ENCODE assay signal across 8 cellular contexts in the genomic region with DNA sequence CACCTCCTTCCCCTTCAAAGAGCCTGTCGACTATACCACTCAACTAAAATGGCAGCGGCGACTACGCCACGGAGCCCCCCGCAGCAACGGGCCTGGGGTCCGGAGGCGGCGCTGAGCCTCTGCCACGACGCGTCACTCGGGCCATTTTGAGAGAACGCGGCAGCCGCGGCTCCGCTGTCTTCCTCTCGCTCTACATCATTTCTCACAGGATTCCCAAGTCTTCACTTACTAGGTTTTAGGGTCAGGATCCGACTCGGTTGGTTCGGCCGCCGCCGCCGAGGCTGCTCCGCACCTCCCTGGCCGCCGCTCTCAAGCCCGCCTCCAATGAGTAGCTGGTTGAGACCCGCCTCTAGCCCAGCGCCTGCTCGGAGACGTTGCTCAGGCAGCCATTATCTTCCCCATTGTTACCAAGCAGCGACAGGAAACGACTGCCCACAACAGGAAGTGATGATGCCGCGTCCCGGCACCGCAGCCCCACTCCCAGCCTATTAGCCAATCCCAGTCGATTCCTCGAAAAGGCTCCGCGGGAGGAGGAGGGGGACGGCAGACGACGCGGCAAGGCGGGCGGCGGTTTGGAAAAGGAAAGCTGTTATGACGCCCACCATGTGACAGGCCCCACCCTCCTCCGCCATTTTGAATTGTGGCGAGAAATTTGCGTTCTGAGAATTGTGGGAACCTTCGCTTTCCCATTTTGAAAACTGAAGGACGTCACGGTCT. TPM values are rescaled to one million over a fixed set of nuclear protein-coding genes. Genes with fewer than 3 reads are reported as not detected.
DNase-seq lines count a peak whose midpoint lies in the region; ATAC-seq and TF ChIP-seq lines count a peak whose summit lies in the region.

A gene with protein sequence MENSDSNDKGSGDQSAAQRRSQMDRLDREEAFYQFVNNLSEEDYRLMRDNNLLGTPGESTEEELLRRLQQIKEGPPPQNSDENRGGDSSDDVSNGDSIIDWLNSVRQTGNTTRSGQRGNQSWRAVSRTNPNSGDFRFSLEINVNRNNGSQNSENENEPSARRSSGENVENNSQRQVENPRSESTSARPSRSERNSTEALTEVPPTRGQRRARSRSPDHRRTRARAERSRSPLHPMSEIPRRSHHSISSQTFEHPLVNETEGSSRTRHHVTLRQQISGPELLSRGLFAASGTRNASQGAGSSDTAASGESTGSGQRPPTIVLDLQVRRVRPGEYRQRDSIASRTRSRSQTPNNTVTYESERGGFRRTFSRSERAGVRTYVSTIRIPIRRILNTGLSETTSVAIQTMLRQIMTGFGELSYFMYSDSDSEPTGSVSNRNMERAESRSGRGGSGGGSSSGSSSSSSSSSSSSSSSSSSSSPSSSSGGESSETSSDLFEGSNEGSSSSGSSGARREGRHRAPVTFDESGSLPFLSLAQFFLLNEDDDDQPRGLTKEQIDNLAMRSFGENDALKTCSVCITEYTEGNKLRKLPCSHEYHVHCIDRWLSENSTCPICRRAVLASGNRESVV (minus strand): TSS at position 432 of the 717 bp plus-strand sequence. CDS start 18,647 bp downstream, outside the sequence.

- ATAC-seq in HG02870 (IDR thresholded peaks at IDR 0.05; ENCODE audit: unreplicated experiment) (peak; percentile 93), heart right ventricle (peak; percentile 98 to 100 (median 99)), upper lobe of left lung (ENCODE audit: low FRiP score in 2 of 2) (peak; percentile 98 to 99)

- 0% methylated on average over 53 to 59 of the region's 59 CpGs for WGBS in heart right ventricle, 2 donors
- 0 to 53% methylated on average over 5 to 58 of the region's 59 CpGs for WGBS in upper lobe of left lung, 2 donors

- TF ChIP-seq EP300 in upper lobe of left lung (IDR thresholded peaks at IDR 0.05): peak in 3 of 4 donors; percentile 61 to 86 (median 80)

- no peaks in the 10 kb centered on the region for H3K9me3 ChIP-seq in heart right ventricle
- no peaks in the 10 kb centered on the region for H3K9me3 ChIP-seq in upper lobe of left lung

- TF ChIP-seq POLR2A in upper lobe of left lung (IDR thresholded peaks at IDR 0.05): peak in 3 of 4 donors; percentile 46 to 87 (median 83)

- peak within 1 kb of the TSS; percentile 84 to 99 (median 97) for H3K27ac ChIP-seq in heart right ventricle
- peak within 1 kb of the TSS; percentile 93 to 99 (median 99) for H3K27ac ChIP-seq in upper lobe of left lung

- H3K27me3 ChIP-seq in heart right ventricle (no peaks in the 10 kb centered on the region), upper lobe of left lung (no peaks in the 10 kb centered on the region)

- peaks cover 0 to 19% (median 0%) of the 10 kb centered on the region in 9 donors for H3K36me3 ChIP-seq in heart right ventricle
- H3K36me3 ChIP-seq in upper lobe of left lung: no peaks in the 10 kb centered on the region

- TF ChIP-seq CTCF in GM13976 (IDR thresholded peaks at IDR 0.05; ENCODE audit: borderline replicate concordance, control extremely low read depth, extremely low read depth, insufficient read depth, missing control alignments): no peak
- TF ChIP-seq CTCF in heart right ventricle (IDR thresholded peaks at IDR 0.05): no peak
- no peak for TF ChIP-seq CTCF in upper lobe of left lung (IDR thresholded peaks at IDR 0.05)

- in situ Hi-C loops in GM13976 (cut with MboI; ENCODE audit: low sequenced_read_pairs, unreplicated experiment): no loop called here

- H3K4me3 ChIP-seq in heart right ventricle (peak within 1 kb of the TSS; percentile 57 to 96 (median 76)), upper lobe of left lung (peak within 1 kb of the TSS; percentile 56 to 70 (median 64))

- DNase-seq in GM13976 (ENCODE audit: low spot score) (peak; percentile 89), NCI-H146 treated with DMSO at 0.1 percent for 48 hours (lab: John Stamatoyannopoulos, UW; ENCODE audit: unreplicated experiment) (peak; percentile 91), amniotic epithelial cell (ENCODE audit: low read depth) (peak; percentile 94), heart right ventricle (peak; percentile 90 to 95), posterior cingulate gyrus (peak; percentile 86 to 98 (median 89)), upper lobe of left lung (peak; percentile 93 to 94)

- intact Hi-C loops in T-helper 1 cell treated with Interleukin-12 subunit alpha and Interleukin-12 subunit beta and Interleukin-4 antibody, amounts not matched to agents 30 ng/mL and 1 ng/mL, for 36 hours (cut with micrococcal nuclease): loop anchor here (1.0 to 5.0 kb wide), 8 partner anchors 64 to 1813 kb away; partner anchors contain the start of genes MAGEE1, NAP1L2, PBDC1 and UPRT
- intact Hi-C loops in heart right ventricle (cut with DNase I): no loop called here
- intact Hi-C loops in posterior cingulate gyrus (cut with DNase I): no loop called here

- peaks cover 0 to 16% (median 6%) of the 10 kb centered on the region in 9 donors for H3K4me1 ChIP-seq in heart right ventricle
- H3K4me1 ChIP-seq in upper lobe of left lung: peaks cover 0 to 4% (median 1%) of the 10 kb centered on the region in 4 donors

RNA-seq across cellular contexts. Expression of the gene that starts here (rescaled TPM):
- 26.5 and 28.0 TPM in 2 replicates for total RNA-seq in T-helper 1 cell treated with Interleukin-12 subunit alpha and Interleukin-12 subunit beta and Interleukin-4 antibody, amounts not matched to agents 30 ng/mL and 1 ng/mL, for 36 hours
- 10 to 100 TPM; 24.0 to 37.6 (median 33.4) TPM for total RNA-seq in heart right ventricle
- 1 to 10 TPM; 5.0 to 5.5 TPM for polyA plus RNA-seq in heart right ventricle
- 10 to 100 TPM; 17.8 to 41.5 (median 29.7) TPM for total RNA-seq in upper lobe of left lung

Comparison
In these comparisons a context has a peak if more than half of its experiments do, and no peak if none do; other contexts are left out.
1. Peak in every context shown above with its lines: DNase-seq, ATAC-seq, H3K4me3 ChIP-seq and H3K27ac ChIP-seq.